22 cellular contexts compared by ENCODE assay signal in the genomic region with DNA sequence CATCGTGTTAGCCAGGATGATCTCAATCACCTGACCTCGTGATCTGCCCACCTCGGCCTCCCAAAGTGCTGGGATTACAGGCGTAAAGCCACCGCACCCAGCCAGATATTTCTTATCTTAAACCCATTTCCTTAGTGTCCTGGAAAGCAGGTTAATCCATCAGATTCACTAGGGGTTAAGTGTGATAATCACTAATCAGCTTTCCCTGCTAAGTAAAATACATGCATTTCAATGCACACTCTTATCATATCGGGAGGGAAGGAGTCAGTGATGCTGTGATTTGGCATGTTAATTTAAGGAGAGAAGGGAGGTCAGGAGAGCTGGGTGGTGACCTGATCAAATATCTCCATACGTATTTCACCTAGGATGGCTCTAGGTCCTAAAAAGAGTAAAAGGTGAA.
"Had no signal": no experiment of that assay in that cellular context is flagged by ENCODE, and none has a peak within 500 bp of the region (broad histone marks: within the 10 kb centered on the region; RNA-seq: fewer than 3 reads in every experiment).

No MANE protein-coding gene starts in this region.

- H3K27ac ChIP-seq: ovary, prostate gland, stomach, suprapubic skin had no signal

- H3K36me3 ChIP-seq: adrenal gland, ascending aorta, ovary, prostate gland, stomach, suprapubic skin, tibial nerve had no signal

- DNase-seq: activated CD4-positive, alpha-beta T cell treated with anti-CD3 and anti-CD28 coated beads, Interleukin-2, amount 10 ng/mL, durations not matched to agents 7 days and 5 days; activated naive CD4-positive, alpha-beta T cell treated with Interleukin-2 at 50 U/mL for 16 hours; activated T-cell treated with anti-CD3 and anti-CD28 coated beads, Interleukin-2, amount 50 U/mL, for 24 hours; effector memory CD4-positive, alpha-beta T cell; foreskin melanocyte; naive thymus-derived CD8-positive, alpha-beta T cell; ovary; stimulated activated CD4-positive, alpha-beta T cell treated with anti-CD3 and anti-CD28 coated beads, Interleukin-4, amount 100 ng/mL, for 1 hour; stomach; T-helper 2 cell had no signal

- H3K27me3 Mint-ChIP-seq: activated CD4-positive, alpha-beta T cell treated with anti-CD3 and anti-CD28 coated beads, Interleukin-2, amount 10 ng/mL, durations not matched to agents 7 days and 5 days; activated T-cell treated with anti-CD3 and anti-CD28 coated beads, Interleukin-2, amount 50 U/mL, for 24 hours; central memory CD8-positive, alpha-beta T cell; naive thymus-derived CD8-positive, alpha-beta T cell had no signal

- H3K9me3 Mint-ChIP-seq: activated T-cell treated with anti-CD3 and anti-CD28 coated beads, Interleukin-2, amount 50 U/mL, for 24 hours; central memory CD8-positive, alpha-beta T cell; naive thymus-derived CD8-positive, alpha-beta T cell had no signal

- H3K4me3 ChIP-seq: adrenal gland, ascending aorta, lung, ovary, prostate gland, stomach, suprapubic skin, tibial nerve had no signal

- ATAC-seq: activated CD4-positive, CD25-positive, alpha-beta regulatory T cell treated with anti-CD3 and anti-CD28 coated beads, Interleukin-2, amount 50 U/mL, for 24 hours; esophagus mucosa; left lobe of liver; naive thymus-derived CD8-positive, alpha-beta T cell had no signal

- FAIRE-seq: colon, endothelial cell of umbilical vein had no signal

- H3K9me3 ChIP-seq: adrenal gland, ascending aorta, ovary, prostate gland, stomach, suprapubic skin, tibial nerve had no signal

- H3K27me3 ChIP-seq: adrenal gland, ascending aorta, ovary, stomach, suprapubic skin, tibial nerve had no signal

- H3K4me3 Mint-ChIP-seq: activated CD4-positive, alpha-beta T cell treated with anti-CD3 and anti-CD28 coated beads, Interleukin-2, amount 10 ng/mL, durations not matched to agents 7 days and 5 days; activated T-cell treated with anti-CD3 and anti-CD28 coated beads, Interleukin-2, amount 50 U/mL, for 24 hours; central memory CD8-positive, alpha-beta T cell had no signal
